ENCODE assay signal across 22 cellular contexts in the genomic region with DNA sequence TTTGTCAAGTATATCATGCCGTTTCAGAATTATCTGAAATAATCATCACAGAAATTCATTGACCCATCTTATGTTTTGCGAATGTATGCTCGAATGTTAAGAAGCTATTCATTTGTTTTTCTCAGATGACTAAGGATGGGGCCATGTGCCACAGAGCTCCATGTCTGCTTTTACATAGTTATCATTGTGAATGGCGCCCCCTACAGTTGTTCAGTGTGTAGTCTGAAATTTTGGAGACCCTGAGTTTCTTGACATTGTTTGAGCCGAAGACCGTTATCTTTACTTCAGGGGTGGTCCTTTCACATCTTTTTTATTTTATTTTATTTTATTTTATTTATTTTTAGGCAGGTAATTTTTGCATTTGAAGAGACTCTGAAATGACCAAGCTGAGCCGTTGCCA.
DNase-seq lines count a peak whose midpoint lies in the region; ATAC-seq and TF ChIP-seq lines count a peak whose summit lies in the region.
"Had no signal": no experiment of that assay in that cellular context is flagged by ENCODE, and none has a peak within 500 bp of the region (broad histone marks: within the 10 kb centered on the region; RNA-seq: fewer than 3 reads in every experiment).

No MANE protein-coding gene starts in this region.

- H3K36me3 Mint-ChIP-seq in GM23338 (ENCODE audit: low read depth) = no peaks in the 10 kb centered on the region
- H3K36me3 Mint-ChIP-seq in nephron progenitor cell (ENCODE audit: low read depth) = no peaks in the 10 kb centered on the region
- H3K36me3 Mint-ChIP-seq in CD4-positive, alpha-beta memory T cell = no peaks in the 10 kb centered on the region
- H3K36me3 Mint-ChIP-seq: CD8-positive, alpha-beta memory T cell had no signal

- TF ChIP-seq CTCF in GM23338 (conservative IDR thresholded peaks at IDR 0.05; ENCODE audit: low read depth in 2 of 2) (peak; percentile 43 to 58), Panc1 (IDR thresholded peaks at IDR 0.05) (peak; percentile 23; the same call in 1 of the 2 replicates), nephron progenitor cell (IDR thresholded peaks at IDR 0.05) (peak; percentile 24)

- H4K20me1 ChIP-seq in GM23338 (replicated peaks; ENCODE audit: insufficient read depth) = no peaks in the 10 kb centered on the region
- H4K20me1 ChIP-seq: BLaER1 treated with 17β-estradiol and CSF1 and Interleukin-3, amounts not matched to agents 10 nM and 100 nM had no signal

- H3K4me1 ChIP-seq in GM23338 (ENCODE audit: insufficient read depth) (0 out of 2 replicates have a peak, but pooled peaks cover 3% of the 10 kb centered on the region), Panc1 (ENCODE audit: control insufficient read depth, insufficient read depth, low read length) (no peaks in the 10 kb centered on the region)
- H3K4me1 ChIP-seq in CD4-positive, alpha-beta memory T cell (ENCODE audit: insufficient read depth, low read length) = no peaks in the 10 kb centered on the region
- H3K4me1 ChIP-seq: BLaER1 treated with 17β-estradiol and CSF1 and Interleukin-3, amounts not matched to agents 10 nM and 100 nM had no signal

- H3K4me3 ChIP-seq in GM23338 = no peak overlapping the region
- no peak overlapping the region for H3K4me3 ChIP-seq in Panc1 (ENCODE audit: low read depth in 2 of 2, low read length in 2 of 2)
- no peak overlapping the region for H3K4me3 ChIP-seq in CD4-positive, alpha-beta memory T cell (ENCODE audit: low read length in 2 of 2)
- H3K4me3 ChIP-seq: BLaER1 treated with 17β-estradiol and CSF1 and Interleukin-3, amounts not matched to agents 10 nM and 100 nM had no signal

- H3K27ac Mint-ChIP-seq in GM23338 (no peak overlapping the region), nephron progenitor cell (no peak overlapping the region)
- no peak overlapping the region for H3K27ac Mint-ChIP-seq in CD4-positive, alpha-beta memory T cell
- H3K27ac Mint-ChIP-seq: CD8-positive, alpha-beta memory T cell had no signal

- in situ Hi-C loops in Panc1 (cut with HindIII; ENCODE audit: low pct_unique_long_range_greater_than_20kb, low sequenced_read_pairs) = no loop called here

- POLR2A ChIA-PET in Panc1 (lab: Charles Lee) = interaction anchor here (0.5 kb wide), 1 partner anchor 61 kb away, joined by 18 read pairs; no protein-coding TSS in a partner anchor
- POLR2A ChIA-PET in CD4-positive, alpha-beta memory T cell (lab: Charles Lee; ENCODE audit: partially characterized antibody) = no interaction called here

- H3K27me3 ChIP-seq in GM23338 (ENCODE audit: insufficient read depth) = no peaks in the 10 kb centered on the region
- H3K27me3 ChIP-seq in Panc1 (ENCODE audit: control insufficient read depth, insufficient read depth, low read length) = no peaks in the 10 kb centered on the region
- no peaks in the 10 kb centered on the region for H3K27me3 ChIP-seq in CD4-positive, alpha-beta memory T cell (ENCODE audit: insufficient read depth, low read length)
- H3K27me3 ChIP-seq: BLaER1 treated with 17β-estradiol and CSF1 and Interleukin-3, amounts not matched to agents 10 nM and 100 nM had no signal

- intact Hi-C loops in Panc1 (cut with micrococcal nuclease; ENCODE audit: unreplicated experiment) = no loop called here
- intact Hi-C loops in CD4-positive, alpha-beta memory T cell (cut with micrococcal nuclease) = no loop called here

- CTCF ChIA-PET in Panc1 (lab: Charles Lee) = no interaction called here
- CTCF ChIA-PET in CD4-positive, alpha-beta memory T cell (lab: Charles Lee; ENCODE audit: partially characterized antibody) = no interaction called here

- H3K4me1 Mint-ChIP-seq in GM23338 (peaks cover 30% of the 10 kb centered on the region), nephron progenitor cell (peaks cover 18% of the 10 kb centered on the region)
- H3K4me1 Mint-ChIP-seq in CD4-positive, alpha-beta memory T cell = no peaks in the 10 kb centered on the region
- H3K4me1 Mint-ChIP-seq: CD8-positive, alpha-beta memory T cell had no signal

- no peaks in the 10 kb centered on the region for H3K27me3 Mint-ChIP-seq in GM23338 (ENCODE audit: insufficient read depth, low read depth, poor library complexity)
- peaks cover 16% of the 10 kb centered on the region for H3K27me3 Mint-ChIP-seq in nephron progenitor cell (ENCODE audit: low read depth, poor library complexity)
- H3K27me3 Mint-ChIP-seq in CD4-positive, alpha-beta memory T cell = no peaks in the 10 kb centered on the region
- H3K27me3 Mint-ChIP-seq: CD8-positive, alpha-beta memory T cell had no signal

- ATAC-seq in GM23338 (no peak), Panc1 (no peak), HG03439 (IDR thresholded peaks at IDR 0.05; ENCODE audit: unreplicated experiment) (no peak), HG02885 (IDR thresholded peaks at IDR 0.05; ENCODE audit: poor library complexity, unreplicated experiment) (no peak), esophagus mucosa (no peak)
- ATAC-seq: PC-3 had no signal

- no peak overlapping the region for H3K4me2 ChIP-seq in GM23338
- H3K4me2 ChIP-seq: BLaER1 treated with 17β-estradiol and CSF1 and Interleukin-3, amounts not matched to agents 10 nM and 100 nM; SK-N-SH had no signal

- no peak overlapping the region for H2AFZ ChIP-seq in GM23338

- H3K9me2 ChIP-seq in GM23338 (ENCODE audit: insufficient read depth) = no peaks in the 10 kb centered on the region
- H3K9me2 ChIP-seq: SK-N-SH had no signal

- H3K4me3 Mint-ChIP-seq in GM23338 (no peak overlapping the region), nephron progenitor cell (no peak overlapping the region)
- no peak overlapping the region for H3K4me3 Mint-ChIP-seq in CD4-positive, alpha-beta memory T cell
- H3K4me3 Mint-ChIP-seq: CD8-positive, alpha-beta memory T cell had no signal

- H3K27ac ChIP-seq in GM23338 (ENCODE audit: low read depth) (no peak overlapping the region), Panc1 (ENCODE audit: low read length) (no peak overlapping the region)
- H3K27ac ChIP-seq in CD4-positive, alpha-beta memory T cell (ENCODE audit: low read depth, low read length) = no peak overlapping the region
- H3K27ac ChIP-seq: BLaER1 treated with 17β-estradiol and CSF1 and Interleukin-3, amounts not matched to agents 10 nM and 100 nM had no signal

- DNase-seq in GM23338 (ENCODE audit: low spot score) (no peak), Panc1 (ENCODE audit: low read depth, low spot score) (no peak), nephron progenitor cell (no peak)
- no peak for DNase-seq in CD4-positive, alpha-beta memory T cell
- DNase-seq: Calu3; CD8-positive, alpha-beta memory T cell; DMS153; GDM1; GOT3; Kasumi-1; NCI-H1417; NCI-H1694 treated with DMSO at 0.1 percent for 48 hours; NCI-H2081 treated with DMSO at 0.1 percent for 48 hours; NCI-H2171 treated with DMSO at 0.1 percent for 48 hours; NCI-H526; PC-3; SIG-M5; SK-N-SH had no signal

- no peaks in the 10 kb centered on the region for H3K79me2 ChIP-seq in GM23338 (replicated peaks; ENCODE audit: insufficient read depth)

- no peaks in the 10 kb centered on the region for H3F3A ChIP-seq in GM23338 (replicated peaks; ENCODE audit: low read depth)

- no TSS peak for BruUV-seq in Panc1 (replicated peaks; lab: Mats Ljungman, UMichigan)

- H3K36me3 ChIP-seq in GM23338 (ENCODE audit: insufficient read depth) (no peaks in the 10 kb centered on the region), Panc1 (ENCODE audit: control insufficient read depth, insufficient read depth, low read length) (no peaks in the 10 kb centered on the region)
- H3K36me3 ChIP-seq in CD4-positive, alpha-beta memory T cell (ENCODE audit: insufficient read depth, low read length) = no peaks in the 10 kb centered on the region
- H3K36me3 ChIP-seq: BLaER1 treated with 17β-estradiol and CSF1 and Interleukin-3, amounts not matched to agents 10 nM and 100 nM had no signal

- H3K9me3 Mint-ChIP-seq in GM23338 (no peaks in the 10 kb centered on the region), nephron progenitor cell (no peaks in the 10 kb centered on the region)
- H3K9me3 Mint-ChIP-seq in CD4-positive, alpha-beta memory T cell = peaks cover 0 to 22% (median 9%) of the 10 kb centered on the region in 8 donors

- no peaks in the 10 kb centered on the region for H3K9me3 ChIP-seq in Panc1 (ENCODE audit: control insufficient read depth, insufficient read depth, low read depth, low read length)
- H3K9me3 ChIP-seq in CD4-positive, alpha-beta memory T cell (ENCODE audit: control insufficient read depth in 1 of 2, low read length in 2 of 2) = no peaks in the 10 kb centered on the region
- H3K9me3 ChIP-seq: BLaER1 treated with 17β-estradiol and CSF1 and Interleukin-3, amounts not matched to agents 10 nM and 100 nM; SK-N-SH had no signal

TF ChIP-seq in GM23338, 12 proteins besides CTCF, POLR2A, EP300 and RAD21 (continues in another document):
- TF ChIP-seq, protein P1, sequence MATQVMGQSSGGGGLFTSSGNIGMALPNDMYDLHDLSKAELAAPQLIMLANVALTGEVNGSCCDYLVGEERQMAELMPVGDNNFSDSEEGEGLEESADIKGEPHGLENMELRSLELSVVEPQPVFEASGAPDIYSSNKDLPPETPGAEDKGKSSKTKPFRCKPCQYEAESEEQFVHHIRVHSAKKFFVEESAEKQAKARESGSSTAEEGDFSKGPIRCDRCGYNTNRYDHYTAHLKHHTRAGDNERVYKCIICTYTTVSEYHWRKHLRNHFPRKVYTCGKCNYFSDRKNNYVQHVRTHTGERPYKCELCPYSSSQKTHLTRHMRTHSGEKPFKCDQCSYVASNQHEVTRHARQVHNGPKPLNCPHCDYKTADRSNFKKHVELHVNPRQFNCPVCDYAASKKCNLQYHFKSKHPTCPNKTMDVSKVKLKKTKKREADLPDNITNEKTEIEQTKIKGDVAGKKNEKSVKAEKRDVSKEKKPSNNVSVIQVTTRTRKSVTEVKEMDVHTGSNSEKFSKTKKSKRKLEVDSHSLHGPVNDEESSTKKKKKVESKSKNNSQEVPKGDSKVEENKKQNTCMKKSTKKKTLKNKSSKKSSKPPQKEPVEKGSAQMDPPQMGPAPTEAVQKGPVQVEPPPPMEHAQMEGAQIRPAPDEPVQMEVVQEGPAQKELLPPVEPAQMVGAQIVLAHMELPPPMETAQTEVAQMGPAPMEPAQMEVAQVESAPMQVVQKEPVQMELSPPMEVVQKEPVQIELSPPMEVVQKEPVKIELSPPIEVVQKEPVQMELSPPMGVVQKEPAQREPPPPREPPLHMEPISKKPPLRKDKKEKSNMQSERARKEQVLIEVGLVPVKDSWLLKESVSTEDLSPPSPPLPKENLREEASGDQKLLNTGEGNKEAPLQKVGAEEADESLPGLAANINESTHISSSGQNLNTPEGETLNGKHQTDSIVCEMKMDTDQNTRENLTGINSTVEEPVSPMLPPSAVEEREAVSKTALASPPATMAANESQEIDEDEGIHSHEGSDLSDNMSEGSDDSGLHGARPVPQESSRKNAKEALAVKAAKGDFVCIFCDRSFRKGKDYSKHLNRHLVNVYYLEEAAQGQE (IDR thresholded peaks at IDR 0.05; ENCODE audit: unreplicated experiment) = no peak
- TF ChIP-seq ZNF114 (CRISPR knock-in tag; IDR thresholded peaks at IDR 0.05) (no peak), EZH2phosphoT487 (IDR thresholded peaks at IDR 0.05; ENCODE audit: unreplicated experiment) (no peak), POLR2AphosphoS5 (IDR thresholded peaks at IDR 0.05; ENCODE audit: low read depth) (no peak)
